Comparison of ENCODE assay signal across 1 cellular context in the genomic region with DNA sequence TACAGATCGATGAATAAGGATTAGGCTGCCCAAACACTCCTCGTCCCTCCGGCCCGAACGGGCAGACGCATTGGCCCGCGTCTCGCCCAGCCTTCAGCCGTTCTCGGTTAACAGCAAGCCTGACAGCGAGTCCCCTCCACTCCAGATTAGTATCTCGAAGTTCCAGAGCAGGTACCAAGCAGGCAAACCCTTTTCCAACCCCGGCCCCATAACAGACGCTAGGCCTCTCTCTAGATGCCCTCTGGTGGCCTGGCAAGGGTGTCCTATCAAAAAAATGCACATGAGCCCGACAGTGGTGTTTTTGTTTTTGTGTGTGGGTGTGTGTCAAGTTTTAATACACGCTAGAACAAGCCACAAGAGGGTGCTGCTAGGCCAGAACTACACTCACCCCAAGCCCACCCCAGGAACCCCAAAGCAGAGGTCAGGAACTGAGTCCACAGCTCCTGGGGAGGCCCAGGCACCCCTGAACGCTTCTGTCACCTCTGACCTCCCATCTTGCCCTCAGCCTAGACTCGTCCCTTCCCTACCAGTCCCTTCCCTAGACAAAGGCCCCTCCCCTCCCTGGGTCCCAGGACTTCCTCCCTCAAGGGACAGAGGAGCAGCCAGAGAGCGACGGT.
TF ChIP-seq lines count a peak whose summit lies in the region.

No MANE protein-coding gene starts in this region.

TF ChIP-seq in HepG2, 621 proteins besides CTCF, POLR2A, EP300 and RAD21 (continues in another document):
- TF ChIP-seq ZNF781 (CRISPR knock-in tag; IDR thresholded peaks at IDR 0.05; ENCODE audit: borderline replicate concordance, not compliant biosample characterization) (no peak), KLF12 (CRISPR knock-in tag; IDR thresholded peaks at IDR 0.05; ENCODE audit: borderline replicate concordance) (0 out of 2 replicates have a peak, but pooled peaks have one; percentile 30), ZNF225 (CRISPR knock-in tag; IDR thresholded peaks at IDR 0.05) (no peak), ZZZ3 (CRISPR knock-in tag; IDR thresholded peaks at IDR 0.05; ENCODE audit: borderline replicate concordance) (no peak), SRSF4 (IDR thresholded peaks at IDR 0.05; ENCODE audit: low read depth, low read length, poor library complexity, severe bottlenecking) (no peak), ZNF614 (CRISPR knock-in tag; IDR thresholded peaks at IDR 0.05; ENCODE audit: borderline replicate concordance) (no peak), ZNF224 (CRISPR knock-in tag; IDR thresholded peaks at IDR 0.05) (0 out of 2 replicates have a peak, but pooled peaks have one; percentile 9), ZMYM2 (CRISPR knock-in tag; IDR thresholded peaks at IDR 0.05) (no peak), NFIC (IDR thresholded peaks at IDR 0.05; ENCODE audit: low read length) (peak; percentile 8; the same call in 1 of the 2 replicates), ZFX (CRISPR knock-in tag; IDR thresholded peaks at IDR 0.05; ENCODE audit: low read depth) (0 out of 2 replicates have a peak, but pooled peaks have one; percentile 10), DNMT3B (CRISPR knock-in tag; conservative IDR thresholded peaks at IDR 0.05) (no peak), ZNF749 (CRISPR knock-in tag; IDR thresholded peaks at IDR 0.05; ENCODE audit: borderline replicate concordance) (no peak), ASH2L (IDR thresholded peaks at IDR 0.05; ENCODE audit: insufficient read length, low read depth, low read length) (peak; percentile 81), SMAD3 (CRISPR knock-in tag; IDR thresholded peaks at IDR 0.05) (no peak), GFI1 (CRISPR knock-in tag; IDR thresholded peaks at IDR 0.05; ENCODE audit: borderline replicate concordance) (0 out of 2 replicates have a peak, but pooled peaks have one; percentile 2), MIXL1 (CRISPR knock-in tag; IDR thresholded peaks at IDR 0.05) (peak; percentile 10; the same call in 1 of the 2 replicates), CHCHD3 (CRISPR knock-in tag; IDR thresholded peaks at IDR 0.05) (no peak), EED (CRISPR knock-in tag; IDR thresholded peaks at IDR 0.05) (no peak), FLYWCH1 (CRISPR knock-in tag; IDR thresholded peaks at IDR 0.05) (no peak), TOE1 (CRISPR knock-in tag; IDR thresholded peaks at IDR 0.05) (no peak), DNMT1 (CRISPR knock-in tag; IDR thresholded peaks at IDR 0.05) (peak; percentile 28; the same call in 1 of the 2 replicates)
- TF ChIP-seq, protein P1, sequence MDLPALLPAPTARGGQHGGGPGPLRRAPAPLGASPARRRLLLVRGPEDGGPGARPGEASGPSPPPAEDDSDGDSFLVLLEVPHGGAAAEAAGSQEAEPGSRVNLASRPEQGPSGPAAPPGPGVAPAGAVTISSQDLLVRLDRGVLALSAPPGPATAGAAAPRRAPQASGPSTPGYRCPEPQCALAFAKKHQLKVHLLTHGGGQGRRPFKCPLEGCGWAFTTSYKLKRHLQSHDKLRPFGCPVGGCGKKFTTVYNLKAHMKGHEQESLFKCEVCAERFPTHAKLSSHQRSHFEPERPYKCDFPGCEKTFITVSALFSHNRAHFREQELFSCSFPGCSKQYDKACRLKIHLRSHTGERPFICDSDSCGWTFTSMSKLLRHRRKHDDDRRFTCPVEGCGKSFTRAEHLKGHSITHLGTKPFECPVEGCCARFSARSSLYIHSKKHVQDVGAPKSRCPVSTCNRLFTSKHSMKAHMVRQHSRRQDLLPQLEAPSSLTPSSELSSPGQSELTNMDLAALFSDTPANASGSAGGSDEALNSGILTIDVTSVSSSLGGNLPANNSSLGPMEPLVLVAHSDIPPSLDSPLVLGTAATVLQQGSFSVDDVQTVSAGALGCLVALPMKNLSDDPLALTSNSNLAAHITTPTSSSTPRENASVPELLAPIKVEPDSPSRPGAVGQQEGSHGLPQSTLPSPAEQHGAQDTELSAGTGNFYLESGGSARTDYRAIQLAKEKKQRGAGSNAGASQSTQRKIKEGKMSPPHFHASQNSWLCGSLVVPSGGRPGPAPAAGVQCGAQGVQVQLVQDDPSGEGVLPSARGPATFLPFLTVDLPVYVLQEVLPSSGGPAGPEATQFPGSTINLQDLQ (CRISPR knock-in tag; IDR thresholded peaks at IDR 0.05), result no peak
- TF ChIP-seq, protein P2, sequence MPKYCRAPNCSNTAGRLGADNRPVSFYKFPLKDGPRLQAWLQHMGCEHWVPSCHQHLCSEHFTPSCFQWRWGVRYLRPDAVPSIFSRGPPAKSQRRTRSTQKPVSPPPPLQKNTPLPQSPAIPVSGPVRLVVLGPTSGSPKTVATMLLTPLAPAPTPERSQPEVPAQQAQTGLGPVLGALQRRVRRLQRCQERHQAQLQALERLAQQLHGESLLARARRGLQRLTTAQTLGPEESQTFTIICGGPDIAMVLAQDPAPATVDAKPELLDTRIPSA (CRISPR knock-in tag; IDR thresholded peaks at IDR 0.05; ENCODE audit: borderline replicate concordance), result no peak; the same call in 1 of the 2 replicates
- TF ChIP-seq, protein P3, sequence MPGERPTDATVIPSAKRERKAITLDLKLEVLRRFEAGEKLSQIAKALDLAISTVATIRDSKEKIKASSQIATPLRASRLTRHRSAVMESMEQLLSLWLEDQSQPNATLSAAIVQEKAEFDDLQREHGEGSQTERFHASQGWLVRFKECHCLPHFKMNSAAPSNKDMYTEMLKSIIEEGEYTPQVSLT (CRISPR knock-in tag; IDR thresholded peaks at IDR 0.05; ENCODE audit: borderline replicate concordance, low read depth), result 0 out of 2 replicates have a peak, but pooled peaks have one; percentile 50
- TF ChIP-seq, protein P4, sequence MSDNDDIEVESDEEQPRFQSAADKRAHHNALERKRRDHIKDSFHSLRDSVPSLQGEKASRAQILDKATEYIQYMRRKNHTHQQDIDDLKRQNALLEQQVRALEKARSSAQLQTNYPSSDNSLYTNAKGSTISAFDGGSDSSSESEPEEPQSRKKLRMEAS (IDR thresholded peaks at IDR 0.05), result 0 out of 2 replicates have a peak, but pooled peaks have one; percentile 11
- TF ChIP-seq, protein P5, sequence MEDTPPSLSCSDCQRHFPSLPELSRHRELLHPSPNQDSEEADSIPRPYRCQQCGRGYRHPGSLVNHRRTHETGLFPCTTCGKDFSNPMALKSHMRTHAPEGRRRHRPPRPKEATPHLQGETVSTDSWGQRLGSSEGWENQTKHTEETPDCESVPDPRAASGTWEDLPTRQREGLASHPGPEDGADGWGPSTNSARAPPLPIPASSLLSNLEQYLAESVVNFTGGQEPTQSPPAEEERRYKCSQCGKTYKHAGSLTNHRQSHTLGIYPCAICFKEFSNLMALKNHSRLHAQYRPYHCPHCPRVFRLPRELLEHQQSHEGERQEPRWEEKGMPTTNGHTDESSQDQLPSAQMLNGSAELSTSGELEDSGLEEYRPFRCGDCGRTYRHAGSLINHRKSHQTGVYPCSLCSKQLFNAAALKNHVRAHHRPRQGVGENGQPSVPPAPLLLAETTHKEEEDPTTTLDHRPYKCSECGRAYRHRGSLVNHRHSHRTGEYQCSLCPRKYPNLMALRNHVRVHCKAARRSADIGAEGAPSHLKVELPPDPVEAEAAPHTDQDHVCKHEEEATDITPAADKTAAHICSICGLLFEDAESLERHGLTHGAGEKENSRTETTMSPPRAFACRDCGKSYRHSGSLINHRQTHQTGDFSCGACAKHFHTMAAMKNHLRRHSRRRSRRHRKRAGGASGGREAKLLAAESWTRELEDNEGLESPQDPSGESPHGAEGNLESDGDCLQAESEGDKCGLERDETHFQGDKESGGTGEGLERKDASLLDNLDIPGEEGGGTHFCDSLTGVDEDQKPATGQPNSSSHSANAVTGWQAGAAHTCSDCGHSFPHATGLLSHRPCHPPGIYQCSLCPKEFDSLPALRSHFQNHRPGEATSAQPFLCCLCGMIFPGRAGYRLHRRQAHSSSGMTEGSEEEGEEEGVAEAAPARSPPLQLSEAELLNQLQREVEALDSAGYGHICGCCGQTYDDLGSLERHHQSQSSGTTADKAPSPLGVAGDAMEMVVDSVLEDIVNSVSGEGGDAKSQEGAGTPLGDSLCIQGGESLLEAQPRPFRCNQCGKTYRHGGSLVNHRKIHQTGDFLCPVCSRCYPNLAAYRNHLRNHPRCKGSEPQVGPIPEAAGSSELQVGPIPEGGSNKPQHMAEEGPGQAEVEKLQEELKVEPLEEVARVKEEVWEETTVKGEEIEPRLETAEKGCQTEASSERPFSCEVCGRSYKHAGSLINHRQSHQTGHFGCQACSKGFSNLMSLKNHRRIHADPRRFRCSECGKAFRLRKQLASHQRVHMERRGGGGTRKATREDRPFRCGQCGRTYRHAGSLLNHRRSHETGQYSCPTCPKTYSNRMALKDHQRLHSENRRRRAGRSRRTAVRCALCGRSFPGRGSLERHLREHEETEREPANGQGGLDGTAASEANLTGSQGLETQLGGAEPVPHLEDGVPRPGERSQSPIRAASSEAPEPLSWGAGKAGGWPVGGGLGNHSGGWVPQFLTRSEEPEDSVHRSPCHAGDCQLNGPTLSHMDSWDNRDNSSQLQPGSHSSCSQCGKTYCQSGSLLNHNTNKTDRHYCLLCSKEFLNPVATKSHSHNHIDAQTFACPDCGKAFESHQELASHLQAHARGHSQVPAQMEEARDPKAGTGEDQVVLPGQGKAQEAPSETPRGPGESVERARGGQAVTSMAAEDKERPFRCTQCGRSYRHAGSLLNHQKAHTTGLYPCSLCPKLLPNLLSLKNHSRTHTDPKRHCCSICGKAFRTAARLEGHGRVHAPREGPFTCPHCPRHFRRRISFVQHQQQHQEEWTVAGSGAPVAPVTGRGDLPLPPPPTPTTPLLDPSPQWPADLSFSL (CRISPR knock-in tag; IDR thresholded peaks at IDR 0.05), result no peak
- TF ChIP-seq, protein P6, sequence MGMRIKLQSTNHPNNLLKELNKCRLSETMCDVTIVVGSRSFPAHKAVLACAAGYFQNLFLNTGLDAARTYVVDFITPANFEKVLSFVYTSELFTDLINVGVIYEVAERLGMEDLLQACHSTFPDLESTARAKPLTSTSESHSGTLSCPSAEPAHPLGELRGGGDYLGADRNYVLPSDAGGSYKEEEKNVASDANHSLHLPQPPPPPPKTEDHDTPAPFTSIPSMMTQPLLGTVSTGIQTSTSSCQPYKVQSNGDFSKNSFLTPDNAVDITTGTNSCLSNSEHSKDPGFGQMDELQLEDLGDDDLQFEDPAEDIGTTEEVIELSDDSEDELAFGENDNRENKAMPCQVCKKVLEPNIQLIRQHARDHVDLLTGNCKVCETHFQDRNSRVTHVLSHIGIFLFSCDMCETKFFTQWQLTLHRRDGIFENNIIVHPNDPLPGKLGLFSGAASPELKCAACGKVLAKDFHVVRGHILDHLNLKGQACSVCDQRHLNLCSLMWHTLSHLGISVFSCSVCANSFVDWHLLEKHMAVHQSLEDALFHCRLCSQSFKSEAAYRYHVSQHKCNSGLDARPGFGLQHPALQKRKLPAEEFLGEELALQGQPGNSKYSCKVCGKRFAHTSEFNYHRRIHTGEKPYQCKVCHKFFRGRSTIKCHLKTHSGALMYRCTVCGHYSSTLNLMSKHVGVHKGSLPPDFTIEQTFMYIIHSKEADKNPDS (CRISPR knock-in tag; IDR thresholded peaks at IDR 0.05), result no peak
- TF ChIP-seq, protein P7, sequence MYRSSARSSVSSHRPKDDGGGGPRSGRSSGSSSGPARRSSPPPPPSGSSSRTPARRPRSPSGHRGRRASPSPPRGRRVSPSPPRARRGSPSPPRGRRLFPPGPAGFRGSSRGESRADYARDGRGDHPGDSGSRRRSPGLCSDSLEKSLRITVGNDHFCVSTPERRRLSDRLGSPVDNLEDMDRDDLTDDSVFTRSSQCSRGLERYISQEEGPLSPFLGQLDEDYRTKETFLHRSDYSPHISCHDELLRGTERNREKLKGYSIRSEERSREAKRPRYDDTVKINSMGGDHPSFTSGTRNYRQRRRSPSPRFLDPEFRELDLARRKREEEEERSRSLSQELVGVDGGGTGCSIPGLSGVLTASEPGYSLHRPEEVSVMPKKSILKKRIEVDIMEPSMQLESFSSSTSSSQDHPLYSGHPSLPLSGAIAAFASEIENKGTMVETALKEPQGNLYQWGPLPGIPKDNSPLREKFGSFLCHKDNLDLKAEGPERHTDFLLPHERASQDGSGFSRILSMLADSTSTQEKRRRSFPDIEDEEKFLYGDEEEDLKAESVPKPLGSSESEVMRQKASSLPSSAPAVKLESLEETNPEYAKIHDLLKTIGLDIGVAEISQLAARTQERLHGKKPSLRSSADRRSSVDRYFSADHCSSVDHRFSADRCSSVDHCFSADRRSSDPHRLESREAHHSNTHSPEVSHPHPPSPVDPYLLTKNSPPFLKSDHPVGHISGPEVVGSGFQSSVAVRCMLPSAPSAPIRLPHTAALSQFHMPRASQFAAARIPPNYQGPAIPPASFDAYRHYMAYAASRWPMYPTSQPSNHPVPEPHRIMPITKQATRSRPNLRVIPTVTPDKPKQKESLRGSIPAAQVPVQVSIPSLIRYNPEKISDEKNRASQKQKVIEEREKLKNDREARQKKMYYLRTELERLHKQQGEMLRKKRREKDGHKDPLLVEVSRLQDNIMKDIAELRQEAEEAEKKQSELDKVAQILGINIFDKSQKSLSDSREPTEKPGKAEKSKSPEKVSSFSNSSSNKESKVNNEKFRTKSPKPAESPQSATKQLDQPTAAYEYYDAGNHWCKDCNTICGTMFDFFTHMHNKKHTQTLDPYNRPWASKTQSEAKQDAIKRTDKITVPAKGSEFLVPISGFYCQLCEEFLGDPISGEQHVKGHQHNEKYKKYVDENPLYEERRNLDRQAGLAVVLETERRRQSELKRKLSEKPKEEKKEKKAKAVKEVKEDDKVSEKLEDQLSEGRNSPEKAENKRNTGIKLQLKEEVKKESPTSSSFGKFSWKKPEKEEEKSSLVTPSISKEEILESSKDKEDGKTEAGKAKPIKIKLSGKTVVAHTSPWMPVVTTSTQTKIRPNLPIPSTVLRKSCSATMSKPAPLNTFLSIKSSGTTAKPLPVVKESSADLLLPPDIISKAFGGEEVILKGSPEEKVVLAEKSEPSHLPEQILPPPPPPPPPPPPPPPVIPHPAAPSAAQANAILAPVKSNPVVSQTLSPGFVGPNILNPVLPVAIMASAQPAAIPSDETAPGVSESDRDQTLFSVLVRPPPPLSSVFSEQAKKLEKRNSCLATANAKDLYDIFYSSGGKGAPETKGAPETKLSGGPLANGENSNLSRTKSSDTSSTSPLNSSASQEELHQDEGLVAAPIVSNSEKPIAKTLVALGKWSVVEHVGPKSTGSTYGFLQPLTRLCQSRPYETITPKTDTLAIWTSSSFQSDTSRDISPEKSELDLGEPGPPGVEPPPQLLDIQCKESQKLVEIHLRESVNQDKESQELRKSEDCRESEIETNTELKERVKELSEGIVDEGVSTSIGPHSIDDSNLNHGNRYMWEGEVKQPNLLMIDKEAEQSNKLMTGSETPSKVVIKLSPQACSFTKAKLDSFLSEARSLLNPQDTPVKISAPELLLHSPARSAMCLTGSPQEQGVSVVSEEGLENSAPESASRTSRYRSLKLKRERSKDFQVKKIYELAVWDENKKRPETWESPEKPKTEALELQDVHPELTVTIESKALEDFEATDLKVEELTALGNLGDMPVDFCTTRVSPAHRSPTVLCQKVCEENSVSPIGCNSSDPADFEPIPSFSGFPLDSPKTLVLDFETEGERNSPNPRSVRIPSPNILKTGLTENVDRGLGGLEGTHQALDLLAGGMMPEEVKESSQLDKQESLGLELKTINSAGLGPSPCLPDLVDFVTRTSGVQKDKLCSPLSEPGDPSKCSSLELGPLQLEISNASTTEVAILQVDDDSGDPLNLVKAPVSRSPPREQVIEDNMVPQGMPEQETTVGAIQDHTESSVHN (CRISPR knock-in tag; IDR thresholded peaks at IDR 0.05), result no peak
- TF ChIP-seq, protein P8, sequence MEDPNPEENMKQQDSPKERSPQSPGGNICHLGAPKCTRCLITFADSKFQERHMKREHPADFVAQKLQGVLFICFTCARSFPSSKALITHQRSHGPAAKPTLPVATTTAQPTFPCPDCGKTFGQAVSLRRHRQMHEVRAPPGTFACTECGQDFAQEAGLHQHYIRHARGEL (CRISPR knock-in tag; IDR thresholded peaks at IDR 0.05), result no peak
- TF ChIP-seq, protein P9, sequence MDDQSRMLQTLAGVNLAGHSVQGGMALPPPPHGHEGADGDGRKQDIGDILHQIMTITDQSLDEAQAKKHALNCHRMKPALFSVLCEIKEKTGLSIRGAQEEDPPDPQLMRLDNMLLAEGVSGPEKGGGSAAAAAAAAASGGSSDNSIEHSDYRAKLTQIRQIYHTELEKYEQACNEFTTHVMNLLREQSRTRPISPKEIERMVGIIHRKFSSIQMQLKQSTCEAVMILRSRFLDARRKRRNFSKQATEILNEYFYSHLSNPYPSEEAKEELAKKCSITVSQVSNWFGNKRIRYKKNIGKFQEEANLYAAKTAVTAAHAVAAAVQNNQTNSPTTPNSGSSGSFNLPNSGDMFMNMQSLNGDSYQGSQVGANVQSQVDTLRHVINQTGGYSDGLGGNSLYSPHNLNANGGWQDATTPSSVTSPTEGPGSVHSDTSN (CRISPR knock-in tag; IDR thresholded peaks at IDR 0.05; ENCODE audit: borderline replicate concordance), result no peak
